In genomic region chr16:14177704-14178103, GRCh38 we compare ENCODE assay signal across 25 cellular contexts.
"Had no signal": no experiment of that assay in that cellular context is flagged by ENCODE, and none has a peak within 500 bp of the region (broad histone marks: within the 10 kb centered on the region; RNA-seq: fewer than 3 reads in every experiment).

No MANE protein-coding gene starts in this region.

- H3K4me1 Mint-ChIP-seq: immature natural killer cell; naive B cell; natural killer cell; stimulated activated memory B cell treated with anti-CD40 and anti-IgM and Interleukin-4, amounts not matched to agents 10 μg/mL and 1 μg/mL and 100 μg/mL, for 72 hours; stimulated activated naive CD8-positive, alpha-beta T cell treated with anti-CD3 and anti-CD28 coated beads, Interleukin-15, amount 100 ng/mL, for 72 hours had no signal

- H3K4me1 ChIP-seq: right lobe of liver, tibial nerve, uterus had no signal

- H3K9me3 Mint-ChIP-seq: natural killer cell; stimulated activated memory B cell treated with anti-CD40 and anti-IgM and Interleukin-4, amounts not matched to agents 10 μg/mL and 1 μg/mL and 100 μg/mL, for 72 hours; stimulated activated naive CD8-positive, alpha-beta T cell treated with anti-CD3 and anti-CD28 coated beads, Interleukin-15, amount 100 ng/mL, for 72 hours had no signal

- H3K36me3 Mint-ChIP-seq: natural killer cell had no signal

- H3K27me3 ChIP-seq: ovary, right atrium auricular region, right lobe of liver, tibial nerve, uterus had no signal

- ATAC-seq: natural killer cell; right lobe of liver; stimulated activated memory B cell treated with anti-CD40 and anti-IgM and Interleukin-4, amounts not matched to agents 10 μg/mL and 1 μg/mL and 100 μg/mL, for 72 hours; stimulated activated naive CD8-positive, alpha-beta T cell treated with anti-CD3 and anti-CD28 coated beads, Interleukin-15, amount 100 ng/mL, for 72 hours had no signal

- DNase-seq: hypothalamus; immature natural killer cell; islet precursor cell; left ventricle myocardium inferior; mesendoderm; naive B cell; natural killer cell; ovary; right lobe of liver; stimulated activated CD4-positive, alpha-beta T cell treated with anti-CD3 and anti-CD28 coated beads, Interleukin-1b, Interleukin-23, amount 100 ng/mL, for 48 hours; stimulated activated CD4-positive, alpha-beta T cell treated with anti-CD3 and anti-CD28 coated beads, Interleukin-2, amount 100 ng/mL, for 48 hours; stimulated activated CD4-positive, alpha-beta T cell treated with anti-CD3 and anti-CD28 coated beads, Interleukin-4, amount 100 ng/mL, for 4 hours; stimulated activated CD8-positive, alpha-beta memory T cell treated with anti-CD3 and anti-CD28 coated beads, Interleukin-4, amount 100 ng/mL, for 48 hours; stimulated activated naive CD4-positive, alpha-beta T cell treated with Interleukin-2 at 50 U/mL for 16 hours; stimulated activated naive CD8-positive, alpha-beta T cell treated with anti-CD3 and anti-CD28 coated beads, Interleukin-15, amount 100 ng/mL, for 72 hours; substantia nigra; uterus had no signal

- H3K27ac Mint-ChIP-seq: immature natural killer cell; mesothelial cell of epicardium; naive B cell; natural killer cell; progenitor cell of endocrine pancreas; stimulated activated memory B cell treated with anti-CD40 and anti-IgM and Interleukin-4, amounts not matched to agents 10 μg/mL and 1 μg/mL and 100 μg/mL, for 72 hours; stimulated activated naive CD8-positive, alpha-beta T cell treated with anti-CD3 and anti-CD28 coated beads, Interleukin-15, amount 100 ng/mL, for 72 hours; type B pancreatic cell had no signal

- H3K4me3 Mint-ChIP-seq: immature natural killer cell; mesothelial cell of epicardium; naive B cell; natural killer cell; stimulated activated memory B cell treated with anti-CD40 and anti-IgM and Interleukin-4, amounts not matched to agents 10 μg/mL and 1 μg/mL and 100 μg/mL, for 72 hours; stimulated activated naive CD8-positive, alpha-beta T cell treated with anti-CD3 and anti-CD28 coated beads, Interleukin-15, amount 100 ng/mL, for 72 hours; type B pancreatic cell had no signal

- H3K27me3 Mint-ChIP-seq: naive B cell; progenitor cell of endocrine pancreas; stimulated activated memory B cell treated with anti-CD40 and anti-IgM and Interleukin-4, amounts not matched to agents 10 μg/mL and 1 μg/mL and 100 μg/mL, for 72 hours; stimulated activated naive CD8-positive, alpha-beta T cell treated with anti-CD3 and anti-CD28 coated beads, Interleukin-15, amount 100 ng/mL, for 72 hours; type B pancreatic cell had no signal

- H3K9me3 ChIP-seq: ovary, right atrium auricular region, right lobe of liver, tibial nerve, uterus had no signal

- H3K36me3 ChIP-seq: left ventricle myocardium inferior, ovary, right atrium auricular region, right lobe of liver, tibial nerve, uterus had no signal

- H3K4me3 ChIP-seq: left ventricle myocardium inferior, lung, ovary, right atrium auricular region, right lobe of liver, smooth muscle cell, tibial nerve, uterus had no signal
